ENCODE assay signal across 1 cellular context in the genomic region with DNA sequence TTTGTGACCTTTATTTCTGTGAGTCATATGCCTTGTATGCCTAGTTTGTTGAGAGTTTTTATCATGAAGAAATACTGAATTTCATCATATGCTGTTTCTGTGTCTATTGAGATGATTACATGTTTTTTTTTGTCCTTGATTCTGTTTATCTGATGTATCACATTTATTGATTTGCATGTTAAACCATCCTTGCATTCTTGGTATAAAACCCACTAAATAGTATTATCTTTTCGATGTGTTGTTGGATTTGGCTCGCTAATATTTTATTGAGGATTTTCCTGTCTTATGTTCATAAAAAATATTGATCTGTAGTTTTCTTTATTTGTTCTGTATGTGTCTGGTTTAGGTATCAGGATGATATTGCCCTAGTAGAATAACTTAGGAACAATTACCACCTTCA.
TF ChIP-seq lines count a peak whose summit lies in the region.

No MANE protein-coding gene starts in this region.

TF ChIP-seq in A549, 52 proteins besides CTCF, POLR2A, EP300 and RAD21 (continued from another document):
- TF ChIP-seq, protein P1, sequence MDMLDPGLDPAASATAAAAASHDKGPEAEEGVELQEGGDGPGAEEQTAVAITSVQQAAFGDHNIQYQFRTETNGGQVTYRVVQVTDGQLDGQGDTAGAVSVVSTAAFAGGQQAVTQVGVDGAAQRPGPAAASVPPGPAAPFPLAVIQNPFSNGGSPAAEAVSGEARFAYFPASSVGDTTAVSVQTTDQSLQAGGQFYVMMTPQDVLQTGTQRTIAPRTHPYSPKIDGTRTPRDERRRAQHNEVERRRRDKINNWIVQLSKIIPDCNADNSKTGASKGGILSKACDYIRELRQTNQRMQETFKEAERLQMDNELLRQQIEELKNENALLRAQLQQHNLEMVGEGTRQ (IDR thresholded peaks at IDR 0.05) = no peak
- TF ChIP-seq ZFP36 (IDR thresholded peaks at IDR 0.05; ENCODE audit: borderline replicate concordance, partially characterized antibody) (no peak), FOSL2 (IDR thresholded peaks at IDR 0.05) (no peak), FOSL2 (CRISPR knock-in tag; IDR thresholded peaks at IDR 0.05) (no peak), CHD4 (IDR thresholded peaks at IDR 0.05; ENCODE audit: borderline replicate concordance) (no peak), MAFK (IDR thresholded peaks at IDR 0.05; ENCODE audit: partially characterized antibody) (no peak)
